In genomic region chr21:14382835-14383595, GRCh38 we compare ENCODE assay signal across 8 cellular contexts. TPM values are rescaled to one million over a fixed set of nuclear protein-coding genes. Genes with fewer than 3 reads are reported as not detected.
DNase-seq lines count a peak whose midpoint lies in the region; ATAC-seq and TF ChIP-seq lines count a peak whose summit lies in the region.

Gene HSPA13 (minus strand): TSS chr21:14383146. CDS start chr21:14383119, 27 bp downstream.

- TF ChIP-seq CTCF in DOHH2 (IDR thresholded peaks at IDR 0.05; ENCODE audit: low read depth, low read length, poor library complexity, severe bottlenecking) = no peak

- peaks cover 6% of the 10 kb centered on the region for H3K4me1 Mint-ChIP-seq in activated T-helper 17 cell treated with anti-CD3 and anti-CD28 coated beads, Interleukin-2, amount 50 U/mL, for 72 hours
- peaks cover 13 to 34% (median 33%) of the 10 kb centered on the region in 3 donors for H3K4me1 Mint-ChIP-seq in naive B cell
- peaks cover 30% of the 10 kb centered on the region for H3K4me1 Mint-ChIP-seq in stimulated activated memory B cell treated with anti-CD40 and anti-IgM and Interleukin-4, amounts not matched to agents 10 μg/mL and 1 μg/mL and 100 μg/mL, for 72 hours

- peak within 1 kb of the TSS; percentile 96 for H3K4me3 Mint-ChIP-seq in activated T-helper 17 cell treated with anti-CD3 and anti-CD28 coated beads, Interleukin-2, amount 50 U/mL, for 72 hours
- peak within 1 kb of the TSS; percentile 92 to 100 (median 100) for H3K4me3 Mint-ChIP-seq in naive B cell
- peak within 1 kb of the TSS; percentile 100 for H3K4me3 Mint-ChIP-seq in stimulated activated memory B cell treated with anti-CD40 and anti-IgM and Interleukin-4, amounts not matched to agents 10 μg/mL and 1 μg/mL and 100 μg/mL, for 72 hours

- no peaks in the 10 kb centered on the region for H3K27me3 Mint-ChIP-seq in activated T-helper 17 cell treated with anti-CD3 and anti-CD28 coated beads, Interleukin-2, amount 50 U/mL, for 72 hours
- no peaks in the 10 kb centered on the region for H3K27me3 Mint-ChIP-seq in naive B cell
- H3K27me3 Mint-ChIP-seq in stimulated activated memory B cell treated with anti-CD40 and anti-IgM and Interleukin-4, amounts not matched to agents 10 μg/mL and 1 μg/mL and 100 μg/mL, for 72 hours = no peaks in the 10 kb centered on the region

- peak within 1 kb of the TSS; percentile 84 for H3K4me3 ChIP-seq in DOHH2 (ENCODE audit: low read length)
- H3K4me3 ChIP-seq in GM23248 = peak within 1 kb of the TSS; percentile 90

- H3K36me3 ChIP-seq in DOHH2 (ENCODE audit: control insufficient read depth, low read length) (peaks cover 20% of the 10 kb centered on the region), GM23248 (ENCODE audit: low read depth) (peaks cover 10% of the 10 kb centered on the region; the same call in 1 of the 2 replicates)

- H3F3A ChIP-seq in DOHH2 (ENCODE audit: control insufficient read depth, insufficient read depth) = no peaks in the 10 kb centered on the region; the same call in 1 of the 2 replicates
- no peaks in the 10 kb centered on the region for H3F3A ChIP-seq in GM23248 (ENCODE audit: insufficient read depth)

- H3K36me3 Mint-ChIP-seq in activated T-helper 17 cell treated with anti-CD3 and anti-CD28 coated beads, Interleukin-2, amount 50 U/mL, for 72 hours (ENCODE audit: low read depth) = peaks cover 47% of the 10 kb centered on the region
- no peaks in the 10 kb centered on the region for H3K36me3 Mint-ChIP-seq in naive B cell
- peaks cover 2% of the 10 kb centered on the region for H3K36me3 Mint-ChIP-seq in stimulated activated memory B cell treated with anti-CD40 and anti-IgM and Interleukin-4, amounts not matched to agents 10 μg/mL and 1 μg/mL and 100 μg/mL, for 72 hours

- peak; percentile 97 for ATAC-seq in activated T-helper 17 cell treated with anti-CD3 and anti-CD28 coated beads, Interleukin-2, amount 50 U/mL, for 72 hours (replicated peaks)
- peak; percentile 91 to 92 for ATAC-seq in naive B cell (ENCODE audit: low read depth in 2 of 2)
- ATAC-seq in stimulated activated memory B cell treated with anti-CD40 and anti-IgM and Interleukin-4, amounts not matched to agents 10 μg/mL and 1 μg/mL and 100 μg/mL, for 72 hours = peak; percentile 99

- DNase-seq in GM23248 = peak; percentile 100
- peak; percentile 100 for DNase-seq in Kasumi-1 (lab: John Stamatoyannopoulos, UW)
- peak; percentile 99 for DNase-seq in RPMI7951 (ENCODE audit: low read depth)
- DNase-seq in fibroblast of gingiva (ENCODE audit: low read depth) = peak; percentile 100
- peak; percentile 99 for DNase-seq in naive B cell

- H3K4me2 ChIP-seq in DOHH2 (ENCODE audit: low read length) = peak within 1 kb of the TSS; percentile 77
- H3K4me2 ChIP-seq in GM23248 (ENCODE audit: unreplicated experiment) = peak within 1 kb of the TSS; percentile 97

- H3K79me2 ChIP-seq in DOHH2 (ENCODE audit: control insufficient read depth, low read length) = peaks cover 37% of the 10 kb centered on the region
- H3K79me2 ChIP-seq in GM23248 (ENCODE audit: insufficient read depth) = peaks cover 50% of the 10 kb centered on the region

- H3K9me3 Mint-ChIP-seq in activated T-helper 17 cell treated with anti-CD3 and anti-CD28 coated beads, Interleukin-2, amount 50 U/mL, for 72 hours = no peaks in the 10 kb centered on the region
- H3K9me3 Mint-ChIP-seq in naive B cell = no peaks in the 10 kb centered on the region
- H3K9me3 Mint-ChIP-seq in stimulated activated memory B cell treated with anti-CD40 and anti-IgM and Interleukin-4, amounts not matched to agents 10 μg/mL and 1 μg/mL and 100 μg/mL, for 72 hours = no peaks in the 10 kb centered on the region

- H3K9me2 ChIP-seq in DOHH2 (replicated peaks; ENCODE audit: control insufficient read depth, low read length) (no peaks in the 10 kb centered on the region; the same call in 1 of the 2 replicates), GM23248 (ENCODE audit: insufficient read depth) (no peaks in the 10 kb centered on the region)

- peaks cover 28% of the 10 kb centered on the region for H3K4me1 ChIP-seq in DOHH2 (ENCODE audit: control insufficient read depth, low read length)
- H3K4me1 ChIP-seq in GM23248 (ENCODE audit: insufficient read depth) = peaks cover 32% of the 10 kb centered on the region

- 1% methylated on average over 43 to 46 of the region's 46 CpGs for WGBS in GM23248 (ENCODE audit: low coverage in 1 of 2, low lambda C conversion rate in 2 of 2, missing lambda C conversion rate in 2 of 2), 2 experiments

- H3K9me3 ChIP-seq in DOHH2 (ENCODE audit: control insufficient read depth, insufficient read depth, low read length) = no peaks in the 10 kb centered on the region
- H3K9me3 ChIP-seq in GM23248 (ENCODE audit: low read depth) = no peaks in the 10 kb centered on the region

- H3K27ac Mint-ChIP-seq in activated T-helper 17 cell treated with anti-CD3 and anti-CD28 coated beads, Interleukin-2, amount 50 U/mL, for 72 hours = peak within 1 kb of the TSS; percentile 97
- H3K27ac Mint-ChIP-seq in naive B cell = peak within 1 kb of the TSS; percentile 100
- peak within 1 kb of the TSS; percentile 97 for H3K27ac Mint-ChIP-seq in stimulated activated memory B cell treated with anti-CD40 and anti-IgM and Interleukin-4, amounts not matched to agents 10 μg/mL and 1 μg/mL and 100 μg/mL, for 72 hours

- H4K20me1 ChIP-seq in DOHH2 (ENCODE audit: control insufficient read depth, insufficient read depth, low read depth, low read length) (peaks cover 3% of the 10 kb centered on the region; the same call in 1 of the 2 replicates), GM23248 (ENCODE audit: insufficient read depth) (no peaks in the 10 kb centered on the region)

- peak within 1 kb of the TSS; percentile 93 for H2AFZ ChIP-seq in GM23248

- peak within 1 kb of the TSS; percentile 38 for H3K27ac ChIP-seq in DOHH2 (ENCODE audit: low read depth, low read length)
- H3K27ac ChIP-seq in GM23248 = peak within 1 kb of the TSS; percentile 80

- in situ Hi-C loops in GM23248 (cut with MboI) = loop anchor here (25.0 kb wide), 1 partner anchor 1429 kb away; no protein-coding TSS in a partner anchor

- no peaks in the 10 kb centered on the region for H3K27me3 ChIP-seq in DOHH2 (ENCODE audit: control insufficient read depth, low read length)
- H3K27me3 ChIP-seq in GM23248 (replicated peaks; ENCODE audit: insufficient read depth) = no peaks in the 10 kb centered on the region

- peak within 1 kb of the TSS; percentile 91 for H3K9ac ChIP-seq in GM23248

RNA-seq across cellular contexts. Expression of gene HSPA13, which starts in this region (rescaled TPM):
- 69.7 and 76.2 TPM in 2 replicates for total RNA-seq in GM23248 (2014; rRNA removed; shearing (Covaris generic))
- polyA plus RNA-seq in GM23248 (2016; fragmentation: Nextera tagmentation; extraction: Ambion mirVana) = 51.4 and 51.6 TPM in 2 replicates
- 101 and 119 TPM in 2 replicates for total RNA-seq in RPMI7951 (2014; rRNA removed; shearing (Covaris generic))
- total RNA-seq in activated T-helper 17 cell treated with anti-CD3 and anti-CD28 coated beads, Interleukin-2, amount 50 U/mL, for 72 hours = 10 to 100 TPM; 33.7 to 34.6 TPM
- polyA plus RNA-seq in naive B cell (ENCODE audit: low read depth in 6 of 6) = 10 to 100 TPM in 4 of 6 donors, 1 to 10 TPM in 2; 9.1 to 24.1 (median 11.7) TPM

Comparison
In these comparisons a context has a peak if more than half of its experiments do, and no peak if none do; other contexts are left out.
1. Peak in every context shown above with its lines: DNase-seq, ATAC-seq, H3K4me3 ChIP-seq and H3K27ac ChIP-seq.